ENCODE assay signal across 13 cellular contexts in genomic region chr16:69833357-69833781, GRCh38.
A peak's percentile ranks its signal among the peaks of the same experiment; 100 is the strongest.
DNase-seq lines count a peak whose midpoint lies in the region; ATAC-seq and TF ChIP-seq lines count a peak whose summit lies in the region.
"Had no signal": no experiment of that assay in that cellular context is flagged by ENCODE, and none has a peak within 500 bp of the region (broad histone marks: within the 10 kb centered on the region; RNA-seq: fewer than 3 reads in every experiment).

No MANE protein-coding gene starts in this region.

- ATAC-seq in HG02973 (IDR thresholded peaks at IDR 0.05; ENCODE audit: unreplicated experiment), result no peak
- ATAC-seq: natural killer cell had no signal

- H3K4me1 ChIP-seq in right atrium auricular region (peaks cover 0 to 42% of the 10 kb centered on the region in 2 donors), smooth muscle cell (ENCODE audit: low read depth) (peaks cover 15% of the 10 kb centered on the region)

- no peaks in the 10 kb centered on the region for H4K20me1 ChIP-seq in smooth muscle cell (ENCODE audit: low read depth)

- in situ Hi-C loops in astrocyte of the spinal cord (cut with HindIII; ENCODE audit: low sequenced_read_pairs), result no loop called here

- DNase-seq in NCI-H2107 treated with DMSO at 0.1 percent for 48 hours (lab: John Stamatoyannopoulos, UW; ENCODE audit: unreplicated experiment) (peak; percentile 49), NCI-H2107 (lab: John Stamatoyannopoulos, UW) (no peak), astrocyte of the spinal cord (ENCODE audit: low read depth, low spot score) (peak; percentile 38), right atrium auricular region (ENCODE audit: low spot score) (no peak), smooth muscle cell (lab: John Stamatoyannopoulos, UW; ENCODE audit: unreplicated experiment) (no peak), globus pallidus (ENCODE audit: low spot score) (no peak), posterior cingulate gyrus (no peak)
- DNase-seq: DMS153; natural killer cell; NCI-H1105 treated with DMSO at 0.1 percent for 48 hours; stimulated activated naive CD4-positive, alpha-beta T cell treated with Interleukin-2 at 50 U/mL for 16 hours had no signal

- H3K9ac ChIP-seq in smooth muscle cell (ENCODE audit: low read depth), result no peak overlapping the region

- peak overlapping the region; percentile 17 for H3K4me2 ChIP-seq in smooth muscle cell

- no peaks in the 10 kb centered on the region for H3K36me3 ChIP-seq in right atrium auricular region
- H3K36me3 ChIP-seq in smooth muscle cell (ENCODE audit: low read depth), result no peaks in the 10 kb centered on the region

- H3K9me3 ChIP-seq in right atrium auricular region (no peaks in the 10 kb centered on the region), smooth muscle cell (replicated peaks; ENCODE audit: low read depth) (no peaks in the 10 kb centered on the region)

- H3K27ac ChIP-seq in right atrium auricular region (peak overlapping the region; percentile 24 to 59), smooth muscle cell (ENCODE audit: low read depth) (peak overlapping the region; percentile 22)
- H3K27ac ChIP-seq: 22Rv1 had no signal

- TF ChIP-seq CTCF in astrocyte of the spinal cord (IDR thresholded peaks at IDR 0.05; ENCODE audit: low read depth, low read length) (no peak), right atrium auricular region (IDR thresholded peaks at IDR 0.05) (no peak), smooth muscle cell (IDR thresholded peaks at IDR 0.05; ENCODE audit: borderline replicate concordance, insufficient read depth, poor library complexity, severe bottlenecking) (no peak)

- H3K4me3 ChIP-seq in astrocyte of the spinal cord (ENCODE audit: low read depth, low read length) (no peak overlapping the region), right atrium auricular region (no peak overlapping the region), smooth muscle cell (no peak overlapping the region)

- peaks cover 4% of the 10 kb centered on the region for H3F3A ChIP-seq in smooth muscle cell (ENCODE audit: low read depth)

- 65% methylated on average over 2 of the region's 2 CpGs for WGBS in smooth muscle cell (ENCODE audit: low lambda C conversion rate)

- H3K27me3 ChIP-seq in right atrium auricular region, result no peaks in the 10 kb centered on the region
- no peaks in the 10 kb centered on the region for H3K27me3 ChIP-seq in smooth muscle cell (ENCODE audit: low read depth)

- H3K79me2 ChIP-seq in smooth muscle cell (ENCODE audit: low read depth), result no peaks in the 10 kb centered on the region

- intact Hi-C loops in posterior cingulate gyrus (cut with DNase I), result no loop called here

- no peak overlapping the region for H2AFZ ChIP-seq in smooth muscle cell (ENCODE audit: low read depth)

Comparison
In these comparisons a context has a peak if more than half of its experiments do, and no peak if none do; other contexts are left out.
1. DNase-seq: peak in NCI-H2107 treated with DMSO at 0.1 percent for 48 hours (single experiment) and astrocyte of the spinal cord (single experiment); none in NCI-H2107 (single experiment), right atrium auricular region (single experiment), smooth muscle cell (single experiment), globus pallidus (single experiment) and posterior cingulate gyrus (0 of 10).